ENCODE assay signal across 8 cellular contexts in the genomic region with DNA sequence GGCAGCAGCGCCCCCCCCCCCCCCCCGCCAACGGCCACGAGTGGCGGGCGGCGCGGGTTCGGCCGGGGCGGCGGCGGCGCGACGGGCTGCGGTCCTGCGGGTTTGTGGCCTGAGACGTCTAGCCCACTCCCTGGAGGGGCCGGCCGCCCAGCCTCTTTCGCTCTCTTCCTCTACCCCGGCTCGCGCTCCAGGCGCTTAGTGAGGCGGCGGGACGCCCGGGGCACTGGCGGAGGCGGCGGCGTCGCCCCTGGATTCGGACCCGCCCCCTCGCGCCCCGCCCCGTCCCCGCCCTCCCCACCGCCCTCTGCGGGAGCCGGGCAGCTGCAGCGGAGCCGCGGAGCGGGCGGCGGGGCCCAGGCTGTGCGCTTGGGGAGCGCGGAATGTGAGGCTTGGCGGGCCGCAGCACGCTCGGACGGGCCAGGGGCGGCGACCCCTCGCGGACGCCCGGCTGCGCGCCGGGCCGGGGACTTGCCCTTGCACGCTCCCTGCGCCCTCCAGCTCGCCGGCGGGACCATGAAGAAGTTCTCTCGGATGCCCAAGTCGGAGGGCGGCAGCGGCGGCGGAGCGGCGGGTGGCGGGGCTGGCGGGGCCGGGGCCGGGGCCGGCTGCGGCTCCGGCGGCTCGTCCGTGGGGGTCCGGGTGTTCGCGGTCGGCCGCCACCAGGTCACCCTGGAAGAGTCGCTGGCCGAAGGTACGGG. TPM values are rescaled to one million over a fixed set of nuclear protein-coding genes. Genes with fewer than 3 reads are reported as not detected.
A peak's percentile ranks its signal among the peaks of the same experiment; 100 is the strongest.
DNase-seq lines count a peak whose midpoint lies in the region; ATAC-seq, FAIRE-seq and TF ChIP-seq lines count a peak whose summit lies in the region.

A gene (plus strand): TSS at position 320 of the 698 bp plus-strand sequence. CDS start 194 bp downstream, at position 514.

- no peaks in the 10 kb centered on the region for H4K20me1 ChIP-seq in keratinocyte (ENCODE audit: control insufficient read depth, extremely low read depth, insufficient read depth, low read length)

- POLR2A ChIA-PET in activated B cell treated with CpG ODN at 0.5 μM for 24 hours (lab: Charles Lee): interaction anchor here (0.5 to 7.6 kb wide), 37 partner anchors 9 to 956 kb away, joined by 3 to 102 read pairs (median 6); a partner anchor contains a TSS

- H2AFZ ChIP-seq in keratinocyte (ENCODE audit: control insufficient read depth, low read length): peak within 1 kb of the TSS; percentile 91

- DNase-seq in NCI-H82 (lab: John Stamatoyannopoulos, UW) (peak; percentile 83), NCI-H82 treated with DMSO at 0.1 percent for 48 hours (lab: John Stamatoyannopoulos, UW; ENCODE audit: unreplicated experiment) (no peak), NCI-H146 treated with DMSO at 0.1 percent for 48 hours (lab: John Stamatoyannopoulos, UW; ENCODE audit: unreplicated experiment) (peak; percentile 39), activated B cell treated with CpG ODN at 0.5 μM for 24 hours (peak; percentile 92), keratinocyte (ENCODE audit: low read depth, low spot score) (no peak)
- peak; percentile 81 for DNase-seq in central memory CD4-positive, alpha-beta T cell
- DNase-seq in stimulated activated CD4-positive, alpha-beta T cell treated with anti-CD3 and anti-CD28 coated beads, Interleukin-15, amount 100 ng/mL, for 1 hour (ENCODE audit: low read depth in 1 of 2, low spot score in 1 of 2): peak; percentile 67 to 73

- H3K9me1 ChIP-seq in keratinocyte (ENCODE audit: control insufficient read depth, extremely low read depth, insufficient read depth, low read length): peaks cover 4% of the 10 kb centered on the region

- TF ChIP-seq CTCF in activated B cell treated with CpG ODN at 0.5 μM for 24 hours (IDR thresholded peaks at IDR 0.05) (no peak), keratinocyte (optimal IDR thresholded peaks at IDR 0.05 in 1 of 3, IDR thresholded peaks at IDR 0.05 in 1 of 3, conservative IDR thresholded peaks at IDR 0.05 in 1 of 3; ENCODE audit: extremely low read depth in 1 of 3, insufficient read depth in 2 of 3, low read length in 3 of 3) (peak in 1 of 3 experiments; percentile 3)

- no peaks in the 10 kb centered on the region for H3K9me3 ChIP-seq in keratinocyte (ENCODE audit: control insufficient read depth, low read depth, low read length)

- no peak for FAIRE-seq in keratinocyte (lab: Jason Lieb, UNC)

- ATAC-seq in HG02642 (IDR thresholded peaks at IDR 0.05; ENCODE audit: poor library complexity, unreplicated experiment) (peak; percentile 79), activated B cell treated with CpG ODN at 0.5 μM for 24 hours (ENCODE audit: low read depth) (peak; percentile 78)

- H3K9ac ChIP-seq in keratinocyte (ENCODE audit: control insufficient read depth, extremely low read depth, insufficient read depth, low read length): peak within 1 kb of the TSS; percentile 92

- dilution Hi-C loops in keratinocyte (cut with MboI; ENCODE audit: extremely low pct_ligation_motif_present, low sequenced_read_pairs): no loop called here

- no peaks in the 10 kb centered on the region for H3K27me3 ChIP-seq in keratinocyte (ENCODE audit: control insufficient read depth, extremely low read depth, insufficient read depth, low read length)

- intact Hi-C loops in activated B cell treated with CpG ODN at 0.5 μM for 24 hours (cut with micrococcal nuclease): loop anchor here (1.0 to 10.0 kb wide), 9 partner anchors 26 to 1299 kb away; a partner anchor contains a TSS

- H3K36me3 Mint-ChIP-seq in activated B cell treated with CpG ODN at 0.5 μM for 24 hours (ENCODE audit: low read depth): peaks cover 11% of the 10 kb centered on the region

- H3K4me2 ChIP-seq in keratinocyte (ENCODE audit: control insufficient read depth, extremely low read depth, insufficient read depth, low read depth, low read length): peak within 1 kb of the TSS; percentile 94

- H3K36me3 ChIP-seq in keratinocyte (ENCODE audit: control insufficient read depth in 2 of 2, extremely low read depth in 1 of 2, insufficient read depth in 2 of 2, low read length in 2 of 2): no peaks in the 10 kb centered on the region

- H3K4me3 Mint-ChIP-seq in activated B cell treated with CpG ODN at 0.5 μM for 24 hours: peak within 1 kb of the TSS; percentile 97

- peak within 1 kb of the TSS; percentile 70 to 91 (median 91) for H3K4me3 ChIP-seq in keratinocyte (ENCODE audit: control insufficient read depth in 2 of 3, extremely low read depth in 1 of 3, insufficient read depth in 2 of 3, low read depth in 1 of 3, low read length in 3 of 3)

- peak within 1 kb of the TSS; percentile 92 for H3K27ac ChIP-seq in keratinocyte (ENCODE audit: control insufficient read depth, insufficient read depth, low read length)

- peaks cover 28% of the 10 kb centered on the region for H3K4me1 ChIP-seq in keratinocyte (ENCODE audit: control insufficient read depth, extremely low read depth, insufficient read depth, low read length)

- peak within 1 kb of the TSS; percentile 99 for H3K27ac Mint-ChIP-seq in activated B cell treated with CpG ODN at 0.5 μM for 24 hours

- peaks cover 44% of the 10 kb centered on the region for H3K79me2 ChIP-seq in keratinocyte (ENCODE audit: control insufficient read depth, insufficient read depth, low read length)

- peaks cover 19% of the 10 kb centered on the region for H3K4me1 Mint-ChIP-seq in activated B cell treated with CpG ODN at 0.5 μM for 24 hours

- H3K9me3 Mint-ChIP-seq in activated B cell treated with CpG ODN at 0.5 μM for 24 hours: no peaks in the 10 kb centered on the region

- CTCF ChIA-PET in activated B cell treated with CpG ODN at 0.5 μM for 24 hours (lab: Charles Lee): interaction anchor here (0.8 to 2.8 kb wide), 6 partner anchors 9 to 164 kb away, joined by 3 to 19 read pairs (median 4); no protein-coding TSS in a partner anchor

- H3K27me3 Mint-ChIP-seq in activated B cell treated with CpG ODN at 0.5 μM for 24 hours: no peaks in the 10 kb centered on the region

RNA-seq across cellular contexts. Expression of the gene that starts here (rescaled TPM):
- 112 and 135 TPM in 2 replicates for total RNA-seq in activated B cell treated with CpG ODN at 0.5 μM for 24 hours
- polyA plus RNA-seq in keratinocyte: 27.0 to 35.4 TPM (median 27.4 TPM) in 3 replicates
- polyA plus RNA-seq in keratinocyte (2011; ENCODE audit: low read depth): 14.7 TPM
- 15.6 and 34.6 TPM in 2 replicates for polyA plus RNA-seq in keratinocyte (2011; cell fraction: cytosol; rRNA removed)
- 47.4 and 54.9 TPM in 2 replicates for polyA plus RNA-seq in keratinocyte (2011; cell fraction: nucleus; rRNA removed)
- polyA plus RNA-seq in keratinocyte (2012; ENCODE audit: low replicate concordance): 16.2 and 18.1 TPM in 2 replicates
- 11.7 to 79.7 TPM (median 41.1 TPM) in 3 replicates for polyA minus RNA-seq in keratinocyte
- 25.5 TPM for polyA minus RNA-seq in keratinocyte (2011; cell fraction: cytosol; rRNA and poly(A)+ RNA removed)
- polyA minus RNA-seq in keratinocyte (2011; cell fraction: nucleus; rRNA and poly(A)+ RNA removed): 53.0 and 90.6 TPM in 2 replicates

Comparison
In these comparisons a context has a peak if more than half of its experiments do, and no peak if none do; other contexts are left out.
1. DNase-seq: peak in NCI-H82 (single experiment), NCI-H146 treated with DMSO at 0.1 percent for 48 hours (single experiment), activated B cell treated with CpG ODN at 0.5 μM for 24 hours (single experiment), central memory CD4-positive, alpha-beta T cell (single experiment) and stimulated activated CD4-positive, alpha-beta T cell treated with anti-CD3 and anti-CD28 coated beads, Interleukin-15, amount 100 ng/mL, for 1 hour (2 of 2); none in NCI-H82 treated with DMSO at 0.1 percent for 48 hours (single experiment) and keratinocyte (single experiment).